16 cellular contexts compared by ENCODE assay signal in genomic region chr11:134537296-134537695, GRCh38.
A peak's percentile ranks its signal among the peaks of the same experiment; 100 is the strongest.
DNase-seq lines count a peak whose midpoint lies in the region; ATAC-seq, FAIRE-seq and TF ChIP-seq lines count a peak whose summit lies in the region.
"Had no signal": no experiment of that assay in that cellular context is flagged by ENCODE, and none has a peak within 500 bp of the region (broad histone marks: within the 10 kb centered on the region; RNA-seq: fewer than 3 reads in every experiment).

No MANE protein-coding gene starts in this region.

- H3K27me3 ChIP-seq in testis, result no peaks in the 10 kb centered on the region

- H3K27ac ChIP-seq in VCaP, result peak overlapping the region; percentile 47; the same call in 1 of the 2 replicates
- H3K27ac ChIP-seq in kidney (ENCODE audit: low read depth in 2 of 2, low read length in 2 of 2), result no peak overlapping the region
- no peak overlapping the region for H3K27ac ChIP-seq in testis
- H3K27ac ChIP-seq: C4-2B had no signal

- intact Hi-C loops in kidney (cut with DNase I), result no loop called here
- intact Hi-C loops in testis (cut with DNase I; ENCODE audit: low total_unique reads), result no loop called here

- no peak overlapping the region for H3K9ac ChIP-seq in kidney (ENCODE audit: low read length in 2 of 2)

- no peaks in the 10 kb centered on the region for H3K9me3 Mint-ChIP-seq in activated CD8-positive, alpha-beta memory T cell treated with anti-CD3 and anti-CD28 coated beads, Interleukin-2, amount 10 ng/mL, durations not matched to agents 7 days and 5 days (ENCODE audit: low read depth)
- peaks cover 9% of the 10 kb centered on the region for H3K9me3 Mint-ChIP-seq in chondrocyte (ENCODE audit: low read depth)

- no peak overlapping the region for H3K27ac Mint-ChIP-seq in activated CD8-positive, alpha-beta memory T cell treated with anti-CD3 and anti-CD28 coated beads, Interleukin-2, amount 10 ng/mL, durations not matched to agents 7 days and 5 days
- H3K27ac Mint-ChIP-seq in chondrocyte (ENCODE audit: unreplicated experiment), result no peak overlapping the region

- H3K9me3 ChIP-seq in kidney (ENCODE audit: control insufficient read depth in 1 of 2, low read length in 2 of 2) (peaks cover 0 to 3% of the 10 kb centered on the region in 2 donors), testis (no peaks in the 10 kb centered on the region)

- TF ChIP-seq CTCF in VCaP (conservative IDR thresholded peaks at IDR 0.05) (no peak), kidney (IDR thresholded peaks at IDR 0.05; ENCODE audit: borderline replicate concordance, extremely low read depth, insufficient read depth) (no peak), testis (IDR thresholded peaks at IDR 0.05) (no peak), chondrocyte (IDR thresholded peaks at IDR 0.05) (no peak)

- no peak overlapping the region for H3K4me3 Mint-ChIP-seq in activated CD8-positive, alpha-beta memory T cell treated with anti-CD3 and anti-CD28 coated beads, Interleukin-2, amount 10 ng/mL, durations not matched to agents 7 days and 5 days
- no peak overlapping the region for H3K4me3 Mint-ChIP-seq in chondrocyte (ENCODE audit: unreplicated experiment)

- H3K4me1 ChIP-seq in kidney (ENCODE audit: control insufficient read depth in 1 of 2, insufficient read depth in 1 of 2, low read depth in 1 of 2, low read length in 2 of 2) (no peaks in the 10 kb centered on the region), testis (no peaks in the 10 kb centered on the region)

- H3K4me1 Mint-ChIP-seq in activated CD8-positive, alpha-beta memory T cell treated with anti-CD3 and anti-CD28 coated beads, Interleukin-2, amount 10 ng/mL, durations not matched to agents 7 days and 5 days, result peaks cover 7% of the 10 kb centered on the region
- no peaks in the 10 kb centered on the region for H3K4me1 Mint-ChIP-seq in chondrocyte (ENCODE audit: low read depth)

- TF ChIP-seq POLR2A in testis (IDR thresholded peaks at IDR 0.05), result no peak

- peak; percentile 37 for DNase-seq in activated CD8-positive, alpha-beta memory T cell treated with anti-CD3 and anti-CD28 coated beads, Interleukin-2, amount 50 U/mL, for 48 hours
- DNase-seq in activated CD8-positive, alpha-beta memory T cell treated with anti-CD3 and anti-CD28 coated beads, Interleukin-2, amount 10 ng/mL, durations not matched to agents 7 days and 5 days, result no peak
- DNase-seq in kidney (peak; percentile 46), testis (peak; percentile 11), chondrocyte (ENCODE audit: low spot score) (no peak)
- DNase-seq: 8988T, COR-L47, HCEC 1CT, NCI-H1417 treated with DMSO at 0.1 percent for 48 hours, NCI-H2029, NCI-H510A treated with DMSO at 0.1 percent for 48 hours had no signal

- H3K4me3 ChIP-seq in kidney (ENCODE audit: low read length in 2 of 2) (no peak overlapping the region), testis (no peak overlapping the region)

- H3K27me3 Mint-ChIP-seq in activated CD8-positive, alpha-beta memory T cell treated with anti-CD3 and anti-CD28 coated beads, Interleukin-2, amount 10 ng/mL, durations not matched to agents 7 days and 5 days, result peaks cover 28% of the 10 kb centered on the region
- H3K27me3 Mint-ChIP-seq in chondrocyte (ENCODE audit: low read depth), result peaks cover 31% of the 10 kb centered on the region

- H3K36me3 Mint-ChIP-seq in activated CD8-positive, alpha-beta memory T cell treated with anti-CD3 and anti-CD28 coated beads, Interleukin-2, amount 10 ng/mL, durations not matched to agents 7 days and 5 days, result no peaks in the 10 kb centered on the region
- H3K36me3 Mint-ChIP-seq in chondrocyte (ENCODE audit: low read depth), result peaks cover 1% of the 10 kb centered on the region

- CTCF ChIA-PET in activated CD8-positive, alpha-beta memory T cell treated with anti-CD3 and anti-CD28 coated beads, Interleukin-2, amount 10 ng/mL, durations not matched to agents 7 days and 5 days (lab: Charles Lee), result no interaction called here

- no peak for FAIRE-seq in kidney (lab: Jason Lieb, UNC)
- FAIRE-seq: GM18507 had no signal

- no peak for ATAC-seq in activated CD8-positive, alpha-beta memory T cell treated with anti-CD3 and anti-CD28 coated beads, Interleukin-2, amount 10 ng/mL, durations not matched to agents 7 days and 5 days
- no peak for ATAC-seq in HG03108 (IDR thresholded peaks at IDR 0.05; ENCODE audit: unreplicated experiment)
- no peak for ATAC-seq in HG02571 (IDR thresholded peaks at IDR 0.05; ENCODE audit: unreplicated experiment)

- 52 to 77% methylated on average over 11 of the region's 11 CpGs for WGBS in testis, 2 donors

- H3K36me3 ChIP-seq in kidney (ENCODE audit: control insufficient read depth in 1 of 2, insufficient read depth in 2 of 2, low read length in 2 of 2) (no peaks in the 10 kb centered on the region), testis (ENCODE audit: low read depth, missing control alignments) (no peaks in the 10 kb centered on the region)

Comparison
In these comparisons a context has a peak if more than half of its experiments do, and no peak if none do; other contexts are left out.
1. DNase-seq: peak in activated CD8-positive, alpha-beta memory T cell treated with anti-CD3 and anti-CD28 coated beads, Interleukin-2, amount 50 U/mL, for 48 hours (single experiment), kidney (single experiment) and testis (single experiment); none in activated CD8-positive, alpha-beta memory T cell treated with anti-CD3 and anti-CD28 coated beads, Interleukin-2, amount 10 ng/mL, durations not matched to agents 7 days and 5 days (single experiment) and chondrocyte (single experiment).